Comparison of ENCODE assay signal across 10 cellular contexts in genomic region chr22:46788426-46789168, GRCh38. TPM values are rescaled to one million over a fixed set of nuclear protein-coding genes. Genes with fewer than 3 reads are reported as not detected.
DNase-seq lines count a peak whose midpoint lies in the region; ATAC-seq and TF ChIP-seq lines count a peak whose summit lies in the region.
"Had no signal": no experiment of that assay in that cellular context is flagged by ENCODE, and none has a peak within 500 bp of the region (broad histone marks: within the 10 kb centered on the region; RNA-seq: fewer than 3 reads in every experiment).

No MANE protein-coding gene starts in this region.

- H3K4me1 Mint-ChIP-seq in activated CD4-positive, alpha-beta memory T cell treated with anti-CD3 and anti-CD28 coated beads, Interleukin-2, amount 10 ng/mL, durations not matched to agents 7 days and 5 days, result peaks cover 57% of the 10 kb centered on the region
- H3K4me1 Mint-ChIP-seq in naive thymus-derived CD4-positive, alpha-beta T cell, result peaks cover 31 to 74% (median 61%) of the 10 kb centered on the region in 7 donors

- intact Hi-C loops in naive thymus-derived CD4-positive, alpha-beta T cell (cut with micrococcal nuclease), result no loop called here

- peaks cover 30 to 35% of the 10 kb centered on the region in 2 donors for H3K4me1 ChIP-seq in naive thymus-derived CD4-positive, alpha-beta T cell (ENCODE audit: control insufficient read depth in 2 of 2, insufficient read depth in 2 of 2, low read length in 2 of 2)

- DNase-seq in GM10266 (ENCODE audit: extremely low spot score) (peak; percentile 74), NCI-H1694 (lab: John Stamatoyannopoulos, UW) (no peak), hippocampal formation (lab: John Stamatoyannopoulos, UW) (no peak)
- peak; percentile 55 for DNase-seq in activated CD4-positive, alpha-beta memory T cell treated with anti-CD3 and anti-CD28 coated beads, Interleukin-2, amount 10 ng/mL, durations not matched to agents 7 days and 5 days
- no peak for DNase-seq in naive thymus-derived CD4-positive, alpha-beta T cell
- DNase-seq: DMS53, lower lobe of right lung, NCI-H2081 had no signal

- ATAC-seq in GM19395 (IDR thresholded peaks at IDR 0.05; ENCODE audit: unreplicated experiment) (peak; percentile 56), GM21737 (IDR thresholded peaks at IDR 0.05; ENCODE audit: unreplicated experiment) (no peak)
- no peak for ATAC-seq in naive thymus-derived CD4-positive, alpha-beta T cell
- ATAC-seq: lower lobe of right lung had no signal

- CTCF ChIA-PET in activated CD4-positive, alpha-beta memory T cell treated with anti-CD3 and anti-CD28 coated beads, Interleukin-2, amount 10 ng/mL, durations not matched to agents 7 days and 5 days (lab: Charles Lee), result interaction anchor here (1.2 to 1.8 kb wide), 3 partner anchors 12 to 30 kb away, joined by 3 to 6 read pairs (median 4); no protein-coding TSS in a partner anchor
- CTCF ChIA-PET in naive thymus-derived CD4-positive, alpha-beta T cell (lab: Charles Lee), result interaction anchor here (0.8 to 2.0 kb wide), 3 partner anchors 10 to 30 kb away, joined by 3 to 6 read pairs (median 3); partner anchors contain the start of gene TBC1D22A

- peaks cover 0 to 11% (median 0%) of the 10 kb centered on the region in 3 experiments for H3K36me3 ChIP-seq in naive thymus-derived CD4-positive, alpha-beta T cell (ENCODE audit: control insufficient read depth in 2 of 3, insufficient read depth in 3 of 3, low read length in 3 of 3)

- no peak for TF ChIP-seq CTCF in GM10266 (IDR thresholded peaks at IDR 0.05; ENCODE audit: control insufficient read depth, insufficient read depth, low read depth, missing control alignments)

- peak overlapping the region; percentile 53 for H3K4me3 Mint-ChIP-seq in activated CD4-positive, alpha-beta memory T cell treated with anti-CD3 and anti-CD28 coated beads, Interleukin-2, amount 10 ng/mL, durations not matched to agents 7 days and 5 days
- peak overlapping the region in 1 of 10 donors; percentile 69 for H3K4me3 Mint-ChIP-seq in naive thymus-derived CD4-positive, alpha-beta T cell

- H3K9me3 Mint-ChIP-seq in activated CD4-positive, alpha-beta memory T cell treated with anti-CD3 and anti-CD28 coated beads, Interleukin-2, amount 10 ng/mL, durations not matched to agents 7 days and 5 days, result no peaks in the 10 kb centered on the region
- H3K9me3 Mint-ChIP-seq in naive thymus-derived CD4-positive, alpha-beta T cell, result peaks cover 0 to 2% (median 0%) of the 10 kb centered on the region in 11 donors

- H3K4me3 ChIP-seq in naive thymus-derived CD4-positive, alpha-beta T cell (ENCODE audit: low read length), result no peak overlapping the region
- H3K4me3 ChIP-seq: lower lobe of right lung had no signal

- H3K27ac ChIP-seq in naive thymus-derived CD4-positive, alpha-beta T cell (ENCODE audit: low read depth, low read length), result peak overlapping the region; percentile 28
- H3K27ac ChIP-seq: lower lobe of right lung had no signal

- H3K27ac Mint-ChIP-seq in activated CD4-positive, alpha-beta memory T cell treated with anti-CD3 and anti-CD28 coated beads, Interleukin-2, amount 10 ng/mL, durations not matched to agents 7 days and 5 days, result peak overlapping the region; percentile 100
- H3K27ac Mint-ChIP-seq in naive thymus-derived CD4-positive, alpha-beta T cell, result peak overlapping the region; percentile 78 to 100 (median 100)

- POLR2A ChIA-PET in activated CD4-positive, alpha-beta memory T cell treated with anti-CD3 and anti-CD28 coated beads, Interleukin-2, amount 10 ng/mL, durations not matched to agents 7 days and 5 days (lab: Charles Lee), result interaction anchor here (1.0 to 2.1 kb wide), 4 partner anchors 15 to 39 kb away, joined by 3 to 15 read pairs (median 8); partner anchors contain the start of gene TBC1D22A
- POLR2A ChIA-PET in naive thymus-derived CD4-positive, alpha-beta T cell (lab: Charles Lee), result no interaction called here

- no peaks in the 10 kb centered on the region for H3K27me3 ChIP-seq in naive thymus-derived CD4-positive, alpha-beta T cell (ENCODE audit: control insufficient read depth in 2 of 2, insufficient read depth in 2 of 2, low read length in 2 of 2)

- no peaks in the 10 kb centered on the region for H3K9me3 ChIP-seq in naive thymus-derived CD4-positive, alpha-beta T cell (ENCODE audit: control insufficient read depth in 2 of 3, low read length in 3 of 3)

- H3K36me3 Mint-ChIP-seq in activated CD4-positive, alpha-beta memory T cell treated with anti-CD3 and anti-CD28 coated beads, Interleukin-2, amount 10 ng/mL, durations not matched to agents 7 days and 5 days (ENCODE audit: low read depth), result peaks cover 27% of the 10 kb centered on the region
- peaks cover 4 to 27% (median 10%) of the 10 kb centered on the region in 5 donors for H3K36me3 Mint-ChIP-seq in naive thymus-derived CD4-positive, alpha-beta T cell

- no peaks in the 10 kb centered on the region for H3K27me3 Mint-ChIP-seq in activated CD4-positive, alpha-beta memory T cell treated with anti-CD3 and anti-CD28 coated beads, Interleukin-2, amount 10 ng/mL, durations not matched to agents 7 days and 5 days
- no peaks in the 10 kb centered on the region for H3K27me3 Mint-ChIP-seq in naive thymus-derived CD4-positive, alpha-beta T cell

RNA-seq across cellular contexts. Expression of gene TBC1D22A, which starts 26.1 kb away (rescaled TPM):
- total RNA-seq in activated CD4-positive, alpha-beta memory T cell treated with anti-CD3 and anti-CD28 coated beads, Interleukin-2, amount 10 ng/mL, durations not matched to agents 7 days and 5 days, result 10 to 100 TPM; 38.5 to 41.0 TPM
- 10 to 100 TPM; 37.5 to 50.1 (median 43.4) TPM for total RNA-seq in naive thymus-derived CD4-positive, alpha-beta T cell
- 10 to 100 TPM; 18.6 to 25.3 TPM for polyA plus RNA-seq in naive thymus-derived CD4-positive, alpha-beta T cell

RNA-seq across cellular contexts. Expression of gene CERK, which starts 50.5 kb away (rescaled TPM):
- total RNA-seq in activated CD4-positive, alpha-beta memory T cell treated with anti-CD3 and anti-CD28 coated beads, Interleukin-2, amount 10 ng/mL, durations not matched to agents 7 days and 5 days, result 10 to 100 TPM; 68.7 to 73.4 TPM
- total RNA-seq in naive thymus-derived CD4-positive, alpha-beta T cell, result 100 to 1,000 TPM in 2 of 5 experiments, 10 to 100 TPM in 3; 55.8 to 138 (median 72.4) TPM
- 10 to 100 TPM; 40.4 to 66.7 TPM for polyA plus RNA-seq in naive thymus-derived CD4-positive, alpha-beta T cell

Comparison
In these comparisons a context has a peak if more than half of its experiments do, and no peak if none do; other contexts are left out.
1. DNase-seq: peak in GM10266 (single experiment) and activated CD4-positive, alpha-beta memory T cell treated with anti-CD3 and anti-CD28 coated beads, Interleukin-2, amount 10 ng/mL, durations not matched to agents 7 days and 5 days (single experiment); none in naive thymus-derived CD4-positive, alpha-beta T cell (0 of 9), NCI-H1694 (single experiment) and hippocampal formation (0 of 2).